ENCODE assay signal across 1 cellular context in the genomic region with DNA sequence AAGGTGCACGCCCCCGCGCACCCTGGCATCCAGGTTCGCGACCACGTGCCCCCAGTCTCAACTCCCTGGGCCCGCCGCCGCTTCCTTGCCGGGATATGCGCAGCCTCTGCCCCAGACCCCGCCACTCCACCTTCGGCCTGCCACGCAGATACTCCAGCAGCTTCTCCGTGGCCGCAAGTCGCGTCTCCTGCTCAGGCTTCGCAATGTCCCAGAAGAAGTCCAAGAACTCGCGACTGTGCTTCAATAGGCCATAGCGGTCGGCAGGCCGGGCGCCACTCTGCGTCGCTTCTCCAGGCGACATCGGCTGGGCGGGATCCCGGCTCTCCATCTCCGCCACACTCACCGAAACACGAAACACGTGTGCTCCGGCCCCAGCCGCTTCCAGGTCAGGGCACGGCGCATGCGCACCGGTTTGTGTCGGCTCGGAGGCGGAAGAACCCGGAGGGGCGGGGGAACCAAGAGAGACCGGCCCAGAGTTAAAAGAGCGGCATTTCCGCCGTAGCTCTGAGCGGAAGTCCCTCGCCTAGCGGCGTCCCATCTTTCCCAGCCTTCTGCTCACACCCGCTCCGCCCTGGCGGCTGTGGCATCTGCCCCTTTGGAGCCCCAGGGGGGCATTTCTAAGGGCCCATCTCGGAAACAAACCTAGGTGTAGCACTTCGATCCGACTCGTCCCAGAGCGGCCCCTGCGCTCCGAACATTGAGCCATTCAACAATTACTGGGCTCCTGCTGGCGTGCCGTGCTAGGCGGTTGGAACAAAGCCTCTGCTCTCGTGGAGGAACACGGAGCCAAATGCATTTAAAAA.
TF ChIP-seq lines count a peak whose summit lies in the region.

A gene with protein sequence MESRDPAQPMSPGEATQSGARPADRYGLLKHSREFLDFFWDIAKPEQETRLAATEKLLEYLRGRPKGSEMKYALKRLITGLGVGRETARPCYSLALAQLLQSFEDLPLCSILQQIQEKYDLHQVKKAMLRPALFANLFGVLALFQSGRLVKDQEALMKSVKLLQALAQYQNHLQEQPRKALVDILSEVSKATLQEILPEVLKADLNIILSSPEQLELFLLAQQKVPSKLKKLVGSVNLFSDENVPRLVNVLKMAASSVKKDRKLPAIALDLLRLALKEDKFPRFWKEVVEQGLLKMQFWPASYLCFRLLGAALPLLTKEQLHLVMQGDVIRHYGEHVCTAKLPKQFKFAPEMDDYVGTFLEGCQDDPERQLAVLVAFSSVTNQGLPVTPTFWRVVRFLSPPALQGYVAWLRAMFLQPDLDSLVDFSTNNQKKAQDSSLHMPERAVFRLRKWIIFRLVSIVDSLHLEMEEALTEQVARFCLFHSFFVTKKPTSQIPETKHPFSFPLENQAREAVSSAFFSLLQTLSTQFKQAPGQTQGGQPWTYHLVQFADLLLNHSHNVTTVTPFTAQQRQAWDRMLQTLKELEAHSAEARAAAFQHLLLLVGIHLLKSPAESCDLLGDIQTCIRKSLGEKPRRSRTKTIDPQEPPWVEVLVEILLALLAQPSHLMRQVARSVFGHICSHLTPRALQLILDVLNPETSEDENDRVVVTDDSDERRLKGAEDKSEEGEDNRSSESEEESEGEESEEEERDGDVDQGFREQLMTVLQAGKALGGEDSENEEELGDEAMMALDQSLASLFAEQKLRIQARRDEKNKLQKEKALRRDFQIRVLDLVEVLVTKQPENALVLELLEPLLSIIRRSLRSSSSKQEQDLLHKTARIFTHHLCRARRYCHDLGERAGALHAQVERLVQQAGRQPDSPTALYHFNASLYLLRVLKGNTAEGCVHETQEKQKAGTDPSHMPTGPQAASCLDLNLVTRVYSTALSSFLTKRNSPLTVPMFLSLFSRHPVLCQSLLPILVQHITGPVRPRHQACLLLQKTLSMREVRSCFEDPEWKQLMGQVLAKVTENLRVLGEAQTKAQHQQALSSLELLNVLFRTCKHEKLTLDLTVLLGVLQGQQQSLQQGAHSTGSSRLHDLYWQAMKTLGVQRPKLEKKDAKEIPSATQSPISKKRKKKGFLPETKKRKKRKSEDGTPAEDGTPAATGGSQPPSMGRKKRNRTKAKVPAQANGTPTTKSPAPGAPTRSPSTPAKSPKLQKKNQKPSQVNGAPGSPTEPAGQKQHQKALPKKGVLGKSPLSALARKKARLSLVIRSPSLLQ (N-terminal part only) (minus strand): TSS at position 388 of the 803 bp plus-strand sequence. CDS start 60 bp downstream, at position 328.

TF ChIP-seq in WTC11, 78 proteins besides CTCF, POLR2A, EP300 and RAD21 (continued from another document and continues in another):
- TF ChIP-seq, protein P1, sequence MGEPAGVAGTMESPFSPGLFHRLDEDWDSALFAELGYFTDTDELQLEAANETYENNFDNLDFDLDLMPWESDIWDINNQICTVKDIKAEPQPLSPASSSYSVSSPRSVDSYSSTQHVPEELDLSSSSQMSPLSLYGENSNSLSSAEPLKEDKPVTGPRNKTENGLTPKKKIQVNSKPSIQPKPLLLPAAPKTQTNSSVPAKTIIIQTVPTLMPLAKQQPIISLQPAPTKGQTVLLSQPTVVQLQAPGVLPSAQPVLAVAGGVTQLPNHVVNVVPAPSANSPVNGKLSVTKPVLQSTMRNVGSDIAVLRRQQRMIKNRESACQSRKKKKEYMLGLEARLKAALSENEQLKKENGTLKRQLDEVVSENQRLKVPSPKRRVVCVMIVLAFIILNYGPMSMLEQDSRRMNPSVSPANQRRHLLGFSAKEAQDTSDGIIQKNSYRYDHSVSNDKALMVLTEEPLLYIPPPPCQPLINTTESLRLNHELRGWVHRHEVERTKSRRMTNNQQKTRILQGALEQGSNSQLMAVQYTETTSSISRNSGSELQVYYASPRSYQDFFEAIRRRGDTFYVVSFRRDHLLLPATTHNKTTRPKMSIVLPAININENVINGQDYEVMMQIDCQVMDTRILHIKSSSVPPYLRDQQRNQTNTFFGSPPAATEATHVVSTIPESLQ (CRISPR knock-in tag; IDR thresholded peaks at IDR 0.05), result no peak
- TF ChIP-seq GTF2I (CRISPR knock-in tag; conservative IDR thresholded peaks at IDR 0.05) (no peak), ZNF416 (CRISPR knock-in tag; IDR thresholded peaks at IDR 0.05) (no peak), RELA (CRISPR knock-in tag; IDR thresholded peaks at IDR 0.05; ENCODE audit: borderline replicate concordance) (0 out of 2 replicates have a peak, but pooled peaks have one; percentile 87), OVOL2 (CRISPR knock-in tag; IDR thresholded peaks at IDR 0.05; ENCODE audit: borderline replicate concordance) (no peak), ZNF423 (CRISPR knock-in tag; IDR thresholded peaks at IDR 0.05) (no peak), ZNF281 (CRISPR knock-in tag; IDR thresholded peaks at IDR 0.05) (peak; percentile 7; the same call in 1 of the 2 replicates), ELF4 (CRISPR knock-in tag; IDR thresholded peaks at IDR 0.05; ENCODE audit: low read depth) (no peak), EMX1 (CRISPR knock-in tag; IDR thresholded peaks at IDR 0.05) (no peak), TP53 (CRISPR knock-in tag; IDR thresholded peaks at IDR 0.05) (0 out of 2 replicates have a peak, but pooled peaks have one; percentile 45), GRHL2 (CRISPR knock-in tag; IDR thresholded peaks at IDR 0.05; ENCODE audit: insufficient replicate concordance, severe bottlenecking) (no peak), AFF4 (CRISPR knock-in tag; IDR thresholded peaks at IDR 0.05; ENCODE audit: borderline replicate concordance) (no peak), MLX (CRISPR knock-in tag; IDR thresholded peaks at IDR 0.05) (no peak), TEAD1 (CRISPR knock-in tag; IDR thresholded peaks at IDR 0.05) (0 out of 2 replicates have a peak, but pooled peaks have one; percentile 74), ZNF317 (CRISPR knock-in tag; IDR thresholded peaks at IDR 0.05; ENCODE audit: borderline replicate concordance, low read depth) (no peak), ZNF219 (CRISPR knock-in tag; IDR thresholded peaks at IDR 0.05; ENCODE audit: borderline replicate concordance) (no peak), KAT7 (CRISPR knock-in tag; IDR thresholded peaks at IDR 0.05; ENCODE audit: borderline replicate concordance) (0 out of 2 replicates have a peak, but pooled peaks have one; percentile 47), ZNF396 (CRISPR knock-in tag; IDR thresholded peaks at IDR 0.05; ENCODE audit: borderline replicate concordance) (no peak), FOXP4 (CRISPR knock-in tag; IDR thresholded peaks at IDR 0.05) (peak; percentile 93), AR (CRISPR knock-in tag; IDR thresholded peaks at IDR 0.05) (no peak), SOX15 (CRISPR knock-in tag; IDR thresholded peaks at IDR 0.05) (no peak)
- TF ChIP-seq, protein P2, sequence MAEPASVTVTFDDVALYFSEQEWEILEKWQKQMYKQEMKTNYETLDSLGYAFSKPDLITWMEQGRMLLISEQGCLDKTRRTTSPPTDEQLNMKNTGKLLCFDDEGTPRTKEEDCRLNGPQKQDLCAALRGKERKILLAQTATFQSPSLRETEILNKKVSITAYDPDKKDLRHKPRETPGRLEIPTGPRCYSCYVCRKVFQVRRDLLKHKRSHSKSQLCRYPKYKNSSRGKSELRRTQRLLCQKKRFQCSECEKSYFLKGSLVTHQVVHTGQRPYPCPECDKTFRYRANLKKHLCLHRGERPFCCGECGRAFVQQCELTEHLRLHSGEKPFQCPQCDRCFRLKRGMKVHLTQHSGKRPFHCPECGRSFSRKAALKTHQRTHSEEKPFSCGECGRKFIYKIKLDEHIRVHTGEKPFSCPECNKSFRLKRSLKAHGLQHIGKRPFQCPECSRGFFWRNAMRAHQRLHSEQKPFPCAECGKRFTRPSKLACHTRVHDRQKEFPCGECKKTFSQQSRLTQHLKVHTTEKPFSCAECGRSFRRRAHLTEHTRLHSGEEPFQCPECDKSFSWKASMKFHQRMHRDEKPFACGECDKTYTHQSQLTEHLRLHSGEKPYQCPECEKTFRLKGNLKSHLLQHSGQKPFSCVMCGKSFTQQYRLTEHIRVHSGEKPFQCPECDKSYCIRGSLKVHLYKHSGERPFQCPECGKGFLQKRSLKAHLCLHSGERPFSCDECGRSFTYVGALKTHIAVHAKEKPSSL (CRISPR knock-in tag; conservative IDR thresholded peaks at IDR 0.05), result no peak
